11 cellular contexts compared by ENCODE assay signal in the genomic region with DNA sequence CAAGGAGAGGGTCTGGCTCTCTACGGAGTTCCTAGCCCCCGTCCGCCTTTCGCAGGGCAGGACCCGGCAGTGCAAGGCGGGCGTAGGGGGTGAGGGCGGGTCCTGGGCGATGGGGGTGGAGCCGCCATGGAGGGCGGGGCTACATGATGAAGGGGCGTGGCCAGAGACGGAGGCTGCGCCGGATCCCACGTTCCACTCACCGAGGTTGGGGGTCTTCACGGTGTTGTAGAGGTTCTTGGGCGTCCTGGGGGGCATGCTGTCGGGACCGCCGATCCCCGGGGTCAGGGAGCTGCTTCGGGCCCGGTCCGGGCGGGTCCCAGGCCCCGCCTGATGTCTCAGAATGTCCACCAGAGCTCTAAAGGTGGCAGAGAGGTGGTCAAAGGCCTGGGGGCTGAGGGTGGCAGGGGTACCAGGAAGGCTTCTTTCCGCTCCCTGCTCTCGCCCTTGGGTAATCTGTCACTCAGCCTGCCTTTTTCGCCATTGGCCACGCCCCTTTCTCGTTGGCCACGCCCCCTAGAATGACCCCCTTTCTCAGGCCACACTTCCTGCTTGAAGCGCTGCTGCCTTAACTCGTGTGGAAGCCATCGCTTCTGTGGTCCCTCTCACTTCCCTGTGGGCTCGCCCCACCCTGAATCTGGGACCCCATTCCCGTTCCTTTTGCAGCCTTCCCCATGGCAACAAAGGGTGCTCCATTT. TPM values are rescaled to one million over a fixed set of nuclear protein-coding genes. Genes with fewer than 3 reads are reported as not detected.
DNase-seq lines count a peak whose midpoint lies in the region; ATAC-seq and TF ChIP-seq lines count a peak whose summit lies in the region.
"Had no signal": no experiment of that assay in that cellular context is flagged by ENCODE, and none has a peak within 500 bp of the region (broad histone marks: within the 10 kb centered on the region; RNA-seq: fewer than 3 reads in every experiment).

No MANE protein-coding gene starts in this region.

- H3K36me3 Mint-ChIP-seq in GM23338 (ENCODE audit: low read depth) (no peaks in the 10 kb centered on the region; the same call in 2 of the 3 replicates), activated B cell treated with CpG ODN at 0.5 μM for 24 hours (ENCODE audit: low read depth) (no peaks in the 10 kb centered on the region)
- H3K36me3 Mint-ChIP-seq in naive thymus-derived CD8-positive, alpha-beta T cell: peaks cover 0 to 15% (median 5%) of the 10 kb centered on the region in 3 donors

- H3K79me2 ChIP-seq in GM23338 (replicated peaks; ENCODE audit: insufficient read depth): no peaks in the 10 kb centered on the region

- intact Hi-C loops in activated B cell treated with CpG ODN at 0.5 μM for 24 hours (cut with micrococcal nuclease): no loop called here

- H3K4me3 ChIP-seq in GM23338: peak overlapping the region; percentile 67
- H3K4me3 ChIP-seq: body of pancreas, tibial artery had no signal

- H3K4me1 ChIP-seq in GM23338 (ENCODE audit: insufficient read depth): peaks cover 12% of the 10 kb centered on the region; the same call in 1 of the 2 replicates
- H3K4me1 ChIP-seq: body of pancreas had no signal

- H2AFZ ChIP-seq in GM23338: peak overlapping the region; percentile 92

- TF ChIP-seq CTCF in GM23338 (conservative IDR thresholded peaks at IDR 0.05; ENCODE audit: low read depth in 2 of 2) (no peak), activated B cell treated with CpG ODN at 0.5 μM for 24 hours (IDR thresholded peaks at IDR 0.05) (no peak)

- no peaks in the 10 kb centered on the region for H3K36me3 ChIP-seq in GM23338 (ENCODE audit: insufficient read depth)
- H3K36me3 ChIP-seq: tibial artery had no signal

- POLR2A ChIA-PET in activated B cell treated with CpG ODN at 0.5 μM for 24 hours (lab: Charles Lee): no interaction called here
- POLR2A ChIA-PET in naive thymus-derived CD8-positive, alpha-beta T cell (lab: Charles Lee): no interaction called here

- H3K27me3 Mint-ChIP-seq in GM23338 (ENCODE audit: insufficient read depth, low read depth, poor library complexity) (peaks cover 75% of the 10 kb centered on the region), activated B cell treated with CpG ODN at 0.5 μM for 24 hours (peaks cover 65% of the 10 kb centered on the region)
- peaks cover 46 to 87% (median 64%) of the 10 kb centered on the region in 5 donors for H3K27me3 Mint-ChIP-seq in naive thymus-derived CD8-positive, alpha-beta T cell

- no peaks in the 10 kb centered on the region for H4K20me1 ChIP-seq in GM23338 (replicated peaks; ENCODE audit: insufficient read depth)

- ATAC-seq in GM23338 (peak; percentile 48), activated B cell treated with CpG ODN at 0.5 μM for 24 hours (ENCODE audit: low read depth) (no peak)
- ATAC-seq in naive thymus-derived CD8-positive, alpha-beta T cell: peak in 1 of 2 donors; percentile 49
- ATAC-seq: body of pancreas had no signal

- H3F3A ChIP-seq in GM23338 (replicated peaks; ENCODE audit: low read depth): peaks cover 9% of the 10 kb centered on the region

- H3K4me3 Mint-ChIP-seq in GM23338: peak overlapping the region; percentile 73
- H3K4me3 Mint-ChIP-seq in activated B cell treated with CpG ODN at 0.5 μM for 24 hours: peak overlapping the region; percentile 6
- H3K4me3 Mint-ChIP-seq in naive thymus-derived CD8-positive, alpha-beta T cell: peak overlapping the region in 9 of 10 donors; percentile 1 to 72 (median 59)

- peak overlapping the region; percentile 87 for H3K4me2 ChIP-seq in GM23338

- peaks cover 25% of the 10 kb centered on the region for H3K4me1 Mint-ChIP-seq in GM23338
- peaks cover 17% of the 10 kb centered on the region for H3K4me1 Mint-ChIP-seq in activated B cell treated with CpG ODN at 0.5 μM for 24 hours
- peaks cover 19 to 28% (median 23%) of the 10 kb centered on the region in 4 donors for H3K4me1 Mint-ChIP-seq in naive thymus-derived CD8-positive, alpha-beta T cell

- H3K9me3 Mint-ChIP-seq in GM23338: no peaks in the 10 kb centered on the region; the same call in none of the 3 replicates
- H3K9me3 Mint-ChIP-seq in activated B cell treated with CpG ODN at 0.5 μM for 24 hours: no peaks in the 10 kb centered on the region
- H3K9me3 Mint-ChIP-seq in naive thymus-derived CD8-positive, alpha-beta T cell: peaks cover 0 to 5% (median 0%) of the 10 kb centered on the region in 9 donors

- H3K27ac Mint-ChIP-seq in GM23338 (no peak overlapping the region), activated B cell treated with CpG ODN at 0.5 μM for 24 hours (no peak overlapping the region)
- peak overlapping the region in 1 of 10 donors; percentile 63 for H3K27ac Mint-ChIP-seq in naive thymus-derived CD8-positive, alpha-beta T cell

- H3K27ac ChIP-seq in GM23338 (ENCODE audit: low read depth): no peak overlapping the region
- H3K27ac ChIP-seq: body of pancreas, tibial artery had no signal

- H3K9me2 ChIP-seq in GM23338 (ENCODE audit: insufficient read depth): no peaks in the 10 kb centered on the region

- peaks cover 74% of the 10 kb centered on the region for H3K27me3 ChIP-seq in GM23338 (ENCODE audit: insufficient read depth)

- peak; percentile 43 for DNase-seq in DMS53 (lab: John Stamatoyannopoulos, UW)
- DNase-seq in DMS53 treated with DMSO at 0.1 percent for 48 hours (lab: John Stamatoyannopoulos, UW; ENCODE audit: unreplicated experiment): no peak
- peak; percentile 89 for DNase-seq in GM23338 (ENCODE audit: low spot score)
- no peak for DNase-seq in activated B cell treated with CpG ODN at 0.5 μM for 24 hours
- no peak for DNase-seq in naive thymus-derived CD8-positive, alpha-beta T cell
- DNase-seq in 8988T: no peak
- no peak for DNase-seq in AG08395 (ENCODE audit: low spot score)
- no peak for DNase-seq in NCI-H510A treated with DMSO at 0.1 percent for 48 hours (lab: John Stamatoyannopoulos, UW)
- DNase-seq: body of pancreas, tibial artery had no signal

- CTCF ChIA-PET in activated B cell treated with CpG ODN at 0.5 μM for 24 hours (lab: Charles Lee): no interaction called here

TF ChIP-seq in GM23338, 12 proteins besides CTCF, POLR2A, EP300 and RAD21:
- peak; percentile 38 for TF ChIP-seq POLR2AphosphoS5 (IDR thresholded peaks at IDR 0.05; ENCODE audit: low read depth)
- TF ChIP-seq, protein P1, sequence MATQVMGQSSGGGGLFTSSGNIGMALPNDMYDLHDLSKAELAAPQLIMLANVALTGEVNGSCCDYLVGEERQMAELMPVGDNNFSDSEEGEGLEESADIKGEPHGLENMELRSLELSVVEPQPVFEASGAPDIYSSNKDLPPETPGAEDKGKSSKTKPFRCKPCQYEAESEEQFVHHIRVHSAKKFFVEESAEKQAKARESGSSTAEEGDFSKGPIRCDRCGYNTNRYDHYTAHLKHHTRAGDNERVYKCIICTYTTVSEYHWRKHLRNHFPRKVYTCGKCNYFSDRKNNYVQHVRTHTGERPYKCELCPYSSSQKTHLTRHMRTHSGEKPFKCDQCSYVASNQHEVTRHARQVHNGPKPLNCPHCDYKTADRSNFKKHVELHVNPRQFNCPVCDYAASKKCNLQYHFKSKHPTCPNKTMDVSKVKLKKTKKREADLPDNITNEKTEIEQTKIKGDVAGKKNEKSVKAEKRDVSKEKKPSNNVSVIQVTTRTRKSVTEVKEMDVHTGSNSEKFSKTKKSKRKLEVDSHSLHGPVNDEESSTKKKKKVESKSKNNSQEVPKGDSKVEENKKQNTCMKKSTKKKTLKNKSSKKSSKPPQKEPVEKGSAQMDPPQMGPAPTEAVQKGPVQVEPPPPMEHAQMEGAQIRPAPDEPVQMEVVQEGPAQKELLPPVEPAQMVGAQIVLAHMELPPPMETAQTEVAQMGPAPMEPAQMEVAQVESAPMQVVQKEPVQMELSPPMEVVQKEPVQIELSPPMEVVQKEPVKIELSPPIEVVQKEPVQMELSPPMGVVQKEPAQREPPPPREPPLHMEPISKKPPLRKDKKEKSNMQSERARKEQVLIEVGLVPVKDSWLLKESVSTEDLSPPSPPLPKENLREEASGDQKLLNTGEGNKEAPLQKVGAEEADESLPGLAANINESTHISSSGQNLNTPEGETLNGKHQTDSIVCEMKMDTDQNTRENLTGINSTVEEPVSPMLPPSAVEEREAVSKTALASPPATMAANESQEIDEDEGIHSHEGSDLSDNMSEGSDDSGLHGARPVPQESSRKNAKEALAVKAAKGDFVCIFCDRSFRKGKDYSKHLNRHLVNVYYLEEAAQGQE (IDR thresholded peaks at IDR 0.05; ENCODE audit: unreplicated experiment): no peak

RNA-seq across cellular contexts. Expression of gene SHISA7, which starts 2.5 kb away (rescaled TPM):
- total RNA-seq in GM23338 (2014; rRNA removed; shearing (Covaris generic)): 1.4 and 1.6 TPM in 2 replicates
- polyA plus RNA-seq in GM23338 (2016; fragmentation: Nextera tagmentation; extraction: Ambion mirVana): 0.32 and 0.37 TPM in 2 replicates
- not detected in 2 replicates for total RNA-seq in activated B cell treated with CpG ODN at 0.5 μM for 24 hours
- not detected for total RNA-seq in naive thymus-derived CD8-positive, alpha-beta T cell
- not detected for polyA plus RNA-seq in naive thymus-derived CD8-positive, alpha-beta T cell
- total RNA-seq: body of pancreas, fibroblast of villous mesenchyme had no signal

RNA-seq across cellular contexts. Expression of gene ISOC2, which starts 20.9 kb away (rescaled TPM):
- 82.1 and 85.2 TPM in 2 replicates for total RNA-seq in GM23338 (2014; rRNA removed; shearing (Covaris generic))
- 62.6 and 76.5 TPM in 2 replicates for polyA plus RNA-seq in GM23338 (2016; fragmentation: Nextera tagmentation; extraction: Ambion mirVana)
- 28.7 and 29.0 TPM in 2 replicates for total RNA-seq in activated B cell treated with CpG ODN at 0.5 μM for 24 hours
- 10 to 100 TPM; 10.5 to 11.0 TPM for total RNA-seq in naive thymus-derived CD8-positive, alpha-beta T cell
- polyA plus RNA-seq in naive thymus-derived CD8-positive, alpha-beta T cell: 10 to 100 TPM; 30.5 to 35.6 (median 34.2) TPM

RNA-seq across cellular contexts. Expression of gene C19orf85, which starts 24.0 kb away (rescaled TPM):
- 0.85 and 1.7 TPM in 2 replicates for total RNA-seq in GM23338 (2014; rRNA removed; shearing (Covaris generic))
- polyA plus RNA-seq in GM23338 (2016; fragmentation: Nextera tagmentation; extraction: Ambion mirVana): 2.1 and 3.4 TPM in 2 replicates
- total RNA-seq in activated B cell treated with CpG ODN at 0.5 μM for 24 hours: not detected in 2 replicates
- not detected for total RNA-seq in naive thymus-derived CD8-positive, alpha-beta T cell
- not detected for polyA plus RNA-seq in naive thymus-derived CD8-positive, alpha-beta T cell
- total RNA-seq: body of pancreas, fibroblast of villous mesenchyme had no signal

RNA-seq across cellular contexts. Expression of gene UBE2S, which starts 33.0 kb away (rescaled TPM):
- total RNA-seq in GM23338 (2014; rRNA removed; shearing (Covaris generic)): 363 and 469 TPM in 2 replicates
- 523 and 533 TPM in 2 replicates for polyA plus RNA-seq in GM23338 (2016; fragmentation: Nextera tagmentation; extraction: Ambion mirVana)
- total RNA-seq in activated B cell treated with CpG ODN at 0.5 μM for 24 hours: 29.6 and 34.6 TPM in 2 replicates
- 10 to 100 TPM; 18.1 to 20.2 TPM for total RNA-seq in naive thymus-derived CD8-positive, alpha-beta T cell
- polyA plus RNA-seq in naive thymus-derived CD8-positive, alpha-beta T cell: 10 to 100 TPM; 18.6 to 25.8 (median 24.5) TPM

RNA-seq across cellular contexts. Expression of gene ZNF628, which starts 35.9 kb away (rescaled TPM):
- 10.7 and 12.7 TPM in 2 replicates for total RNA-seq in GM23338 (2014; rRNA removed; shearing (Covaris generic))
- 3.9 and 4.9 TPM in 2 replicates for polyA plus RNA-seq in GM23338 (2016; fragmentation: Nextera tagmentation; extraction: Ambion mirVana)
- total RNA-seq in activated B cell treated with CpG ODN at 0.5 μM for 24 hours: 10.4 and 12.7 TPM in 2 replicates
- total RNA-seq in naive thymus-derived CD8-positive, alpha-beta T cell: 10 to 100 TPM; 13.2 to 15.6 TPM
- polyA plus RNA-seq in naive thymus-derived CD8-positive, alpha-beta T cell: under 1 TPM; 0.26 to 0.42 (median 0.32) TPM

Comparison
In these comparisons a context has a peak if more than half of its experiments do, and no peak if none do; other contexts are left out.
1. DNase-seq: peak in DMS53 (single experiment) and GM23338 (single experiment); none in DMS53 treated with DMSO at 0.1 percent for 48 hours (single experiment), activated B cell treated with CpG ODN at 0.5 μM for 24 hours (single experiment), naive thymus-derived CD8-positive, alpha-beta T cell (0 of 10), 8988T (single experiment), AG08395 (single experiment) and NCI-H510A treated with DMSO at 0.1 percent for 48 hours (single experiment).
2. H3K4me3 Mint-ChIP-seq: peak in every context shown above with its lines; median percentile 73 in GM23338; 59 in naive thymus-derived CD8-positive, alpha-beta T cell; 6 in activated B cell treated with CpG ODN at 0.5 μM for 24 hours.